ENCODE assay signal across 8 cellular contexts in genomic region chr7:130896051-130896881, GRCh38.
DNase-seq lines count a peak whose midpoint lies in the region; ATAC-seq, FAIRE-seq and TF ChIP-seq lines count a peak whose summit lies in the region.

No MANE protein-coding gene starts in this region.

- no peaks in the 10 kb centered on the region for H3K9me3 Mint-ChIP-seq in natural killer cell treated with Interleukin-12 subunit alpha and Interleukin-12 subunit beta and Interleukin-15 and Interleukin-18, amount 100 ng/mL, for 72 hours
- H3K9me3 Mint-ChIP-seq in immature natural killer cell = peaks cover 0 to 1% (median 0%) of the 10 kb centered on the region in 6 donors

- peak overlapping the region; percentile 18 for H3K4me3 Mint-ChIP-seq in natural killer cell treated with Interleukin-12 subunit alpha and Interleukin-12 subunit beta and Interleukin-15 and Interleukin-18, amount 100 ng/mL, for 72 hours
- H3K4me3 Mint-ChIP-seq in immature natural killer cell = no peak overlapping the region

- H3K27me3 Mint-ChIP-seq in natural killer cell treated with Interleukin-12 subunit alpha and Interleukin-12 subunit beta and Interleukin-15 and Interleukin-18, amount 100 ng/mL, for 72 hours = no peaks in the 10 kb centered on the region
- peaks cover 4 to 35% (median 14%) of the 10 kb centered on the region in 3 donors for H3K27me3 Mint-ChIP-seq in immature natural killer cell (ENCODE audit: low read depth in 3 of 3)

- ATAC-seq in natural killer cell treated with Interleukin-12 subunit alpha and Interleukin-12 subunit beta and Interleukin-15 and Interleukin-18, amount 100 ng/mL, for 72 hours = no peak

- FAIRE-seq in D721Med (lab: Jason Lieb, UNC) (no peak), GM12892 (lab: Jason Lieb, UNC) (no peak)

- no peak for TF ChIP-seq POLR2A in GM12892 (IDR thresholded peaks at IDR 0.05; ENCODE audit: low read depth, low read length)

- peaks cover 67 to 72% of the 10 kb centered on the region in 2 donors for H3K4me1 Mint-ChIP-seq in natural killer cell treated with Interleukin-12 subunit alpha and Interleukin-12 subunit beta and Interleukin-15 and Interleukin-18, amount 100 ng/mL, for 72 hours (ENCODE audit: low read depth in 2 of 2)
- H3K4me1 Mint-ChIP-seq in immature natural killer cell = peaks cover 51 to 74% of the 10 kb centered on the region in 2 donors

- peak overlapping the region; percentile 82 to 88 for H3K27ac Mint-ChIP-seq in natural killer cell treated with Interleukin-12 subunit alpha and Interleukin-12 subunit beta and Interleukin-15 and Interleukin-18, amount 100 ng/mL, for 72 hours
- peak overlapping the region in 3 of 6 donors; percentile 68 to 78 (median 71) for H3K27ac Mint-ChIP-seq in immature natural killer cell

- DNase-seq in D721Med (ENCODE audit: insufficient read length, low spot score) = no peak
- peak; percentile 54 for DNase-seq in MV-4-11 (lab: John Stamatoyannopoulos, UW)
- no peak for DNase-seq in caudate nucleus (lab: John Stamatoyannopoulos, UW)
- no peak for DNase-seq in natural killer cell treated with Interleukin-12 subunit alpha and Interleukin-12 subunit beta and Interleukin-15 and Interleukin-18, amount 100 ng/mL, for 72 hours (ENCODE audit: low spot score)
- no peak for DNase-seq in immature natural killer cell
- DNase-seq in NCI-H1417 treated with DMSO at 0.1 percent for 48 hours (lab: John Stamatoyannopoulos, UW) = no peak
- DNase-seq in NCI-H146 treated with DMSO at 0.1 percent for 48 hours (lab: John Stamatoyannopoulos, UW; ENCODE audit: unreplicated experiment) = no peak
- DNase-seq in GM12892 (ENCODE audit: insufficient read length) = no peak

- H3K27ac ChIP-seq in caudate nucleus (ENCODE audit: low read depth, low read length) = peak overlapping the region; percentile 53

- peaks cover 31% of the 10 kb centered on the region for H3K36me3 Mint-ChIP-seq in natural killer cell treated with Interleukin-12 subunit alpha and Interleukin-12 subunit beta and Interleukin-15 and Interleukin-18, amount 100 ng/mL, for 72 hours
- H3K36me3 Mint-ChIP-seq in immature natural killer cell = peaks cover 0 to 18% (median 3%) of the 10 kb centered on the region in 3 donors

- TF ChIP-seq CTCF in D721Med (IDR thresholded peaks at IDR 0.05; ENCODE audit: insufficient read depth, missing control alignments) = peak; percentile 35
